In the genomic region with DNA sequence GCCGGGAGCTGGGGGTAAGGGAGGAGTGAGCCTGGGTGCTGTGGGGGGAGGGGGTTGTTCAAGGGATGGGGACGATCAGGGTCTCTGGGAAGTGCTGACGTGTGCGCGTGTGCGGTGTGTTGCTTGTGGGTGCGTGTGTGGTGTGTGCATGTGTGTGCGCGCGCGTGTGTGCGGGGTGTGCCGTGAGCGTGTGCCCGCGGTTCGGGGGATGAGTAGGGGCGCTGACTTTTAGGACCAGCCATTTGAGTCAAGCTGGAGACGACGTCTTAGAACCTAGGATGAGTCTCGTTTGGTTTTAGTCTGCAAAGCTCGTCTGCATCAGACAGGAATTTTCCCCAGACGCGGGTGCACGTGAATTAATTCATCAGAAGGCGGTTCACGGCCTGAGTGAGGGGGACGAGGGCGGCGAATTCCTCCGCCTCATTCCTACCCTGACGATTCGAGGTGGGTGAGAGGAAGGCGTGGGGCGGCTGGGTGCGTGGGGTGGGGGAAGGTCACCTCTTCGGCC, we compare ENCODE assay signal across 10 cellular contexts. TPM values are rescaled to one million over a fixed set of nuclear protein-coding genes. Genes with fewer than 3 reads are reported as not detected.
DNase-seq lines count a peak whose midpoint lies in the region; ATAC-seq and TF ChIP-seq lines count a peak whose summit lies in the region.
"Had no signal": no experiment of that assay in that cellular context is flagged by ENCODE, and none has a peak within 500 bp of the region (broad histone marks: within the 10 kb centered on the region; RNA-seq: fewer than 3 reads in every experiment).

No MANE protein-coding gene starts in this region.

- peaks cover 18% of the 10 kb centered on the region for H3K27me3 ChIP-seq in CD4-positive, alpha-beta memory T cell (ENCODE audit: insufficient read depth, low read length)
- peaks cover 34% of the 10 kb centered on the region for H3K27me3 ChIP-seq in HAP-1 (ENCODE audit: low read depth)
- peaks cover 40 to 56% (median 50%) of the 10 kb centered on the region in 3 donors for H3K27me3 ChIP-seq in gastrocnemius medialis

- H3K9me3 ChIP-seq in CD4-positive, alpha-beta memory T cell (ENCODE audit: control insufficient read depth in 1 of 2, low read length in 2 of 2), result no peaks in the 10 kb centered on the region
- H3K9me3 ChIP-seq in HAP-1, result no peaks in the 10 kb centered on the region
- H3K9me3 ChIP-seq in mesodermal cell (ENCODE audit: control insufficient read depth, low read length), result no peaks in the 10 kb centered on the region
- H3K9me3 ChIP-seq in gastrocnemius medialis, result no peaks in the 10 kb centered on the region
- H3K9me3 ChIP-seq: pancreas had no signal

- CTCF ChIA-PET in CD4-positive, alpha-beta memory T cell (lab: Charles Lee; ENCODE audit: partially characterized antibody), result no interaction called here

- DNase-seq in CD4-positive, alpha-beta memory T cell, result no peak
- peak in 1 of 2 experiments; percentile 17 for DNase-seq in HAP-1 (ENCODE audit: low spot score in 2 of 2)
- DNase-seq in activated naive CD8-positive, alpha-beta T cell treated with anti-CD3 and anti-CD28 coated beads, Interleukin-2, amount 50 U/mL, for 24 hours, result no peak
- no peak for DNase-seq in gastrocnemius medialis
- DNase-seq in activated CD4-positive, CD25-positive, alpha-beta regulatory T cell (lab: John Stamatoyannopoulos, UW), result no peak
- no peak for DNase-seq in NOMO-1 treated with dmso at 0.1 percent for 144 hours (lab: John Stamatoyannopoulos, UW; ENCODE audit: unreplicated experiment)
- no peak for DNase-seq in ureter (ENCODE audit: low spot score)
- DNase-seq: pancreas had no signal

- H3K4me3 ChIP-seq in CD4-positive, alpha-beta memory T cell (ENCODE audit: low read length in 2 of 2), result no peak overlapping the region
- H3K4me3 ChIP-seq in HAP-1, result peak overlapping the region; percentile 3; the same call in 1 of the 2 replicates
- H3K4me3 ChIP-seq in mesodermal cell (ENCODE audit: extremely low read depth, insufficient read depth, low read length, poor library complexity, severe bottlenecking), result peak overlapping the region; percentile 30
- no peak overlapping the region for H3K4me3 ChIP-seq in gastrocnemius medialis
- H3K4me3 ChIP-seq: pancreas had no signal

- H3K36me3 ChIP-seq in CD4-positive, alpha-beta memory T cell (ENCODE audit: insufficient read depth, low read length), result no peaks in the 10 kb centered on the region
- H3K36me3 ChIP-seq in HAP-1 (replicated peaks) (no peaks in the 10 kb centered on the region), mesodermal cell (ENCODE audit: control insufficient read depth, insufficient read depth, low read length) (no peaks in the 10 kb centered on the region), gastrocnemius medialis (no peaks in the 10 kb centered on the region)
- H3K36me3 ChIP-seq: pancreas had no signal

- no peaks in the 10 kb centered on the region for H3K4me1 ChIP-seq in CD4-positive, alpha-beta memory T cell (ENCODE audit: insufficient read depth, low read length)
- H3K4me1 ChIP-seq in HAP-1, result no peaks in the 10 kb centered on the region
- peaks cover 13% of the 10 kb centered on the region for H3K4me1 ChIP-seq in mesodermal cell (ENCODE audit: control insufficient read depth, insufficient read depth, low read length, poor library complexity, severe bottlenecking)
- no peaks in the 10 kb centered on the region for H3K4me1 ChIP-seq in gastrocnemius medialis
- H3K4me1 ChIP-seq: pancreas had no signal

- no peak for TF ChIP-seq POLR2A in gastrocnemius medialis (IDR thresholded peaks at IDR 0.05)

- peak; percentile 15 for ATAC-seq in activated naive CD8-positive, alpha-beta T cell treated with anti-CD3 and anti-CD28 coated beads, Interleukin-2, amount 50 U/mL, for 24 hours
- ATAC-seq in gastrocnemius medialis, result no peak

- no peak overlapping the region for H3K27ac ChIP-seq in CD4-positive, alpha-beta memory T cell (ENCODE audit: low read depth, low read length)
- H3K27ac ChIP-seq in mesodermal cell (ENCODE audit: low read depth, low read length, severe bottlenecking) (no peak overlapping the region), gastrocnemius medialis (no peak overlapping the region)
- H3K27ac ChIP-seq: pancreas had no signal

- H3K27ac Mint-ChIP-seq in CD4-positive, alpha-beta memory T cell, result no peak overlapping the region
- H3K27ac Mint-ChIP-seq in activated naive CD8-positive, alpha-beta T cell treated with anti-CD3 and anti-CD28 coated beads, Interleukin-2, amount 50 U/mL, for 24 hours, result no peak overlapping the region

- WGBS in mesodermal cell (ENCODE audit: insufficient coverage in 2 of 2), 2 experiments, result 0 to 2% methylated on average over 16 to 24 of the region's 37 CpGs

- H3K36me3 Mint-ChIP-seq in CD4-positive, alpha-beta memory T cell, result peaks cover 0 to 3% of the 10 kb centered on the region in 2 donors
- H3K36me3 Mint-ChIP-seq in activated naive CD8-positive, alpha-beta T cell treated with anti-CD3 and anti-CD28 coated beads, Interleukin-2, amount 50 U/mL, for 24 hours (ENCODE audit: low read depth), result no peaks in the 10 kb centered on the region

- H3K27me3 Mint-ChIP-seq in CD4-positive, alpha-beta memory T cell, result peaks cover 43 to 47% of the 10 kb centered on the region in 2 donors
- peaks cover 67% of the 10 kb centered on the region for H3K27me3 Mint-ChIP-seq in activated naive CD8-positive, alpha-beta T cell treated with anti-CD3 and anti-CD28 coated beads, Interleukin-2, amount 50 U/mL, for 24 hours

- H3K9me3 Mint-ChIP-seq in CD4-positive, alpha-beta memory T cell, result peaks cover 0 to 13% (median 4%) of the 10 kb centered on the region in 8 donors
- H3K9me3 Mint-ChIP-seq in activated naive CD8-positive, alpha-beta T cell treated with anti-CD3 and anti-CD28 coated beads, Interleukin-2, amount 50 U/mL, for 24 hours, result no peaks in the 10 kb centered on the region

- POLR2A ChIA-PET in CD4-positive, alpha-beta memory T cell (lab: Charles Lee; ENCODE audit: partially characterized antibody), result no interaction called here

- intact Hi-C loops in CD4-positive, alpha-beta memory T cell (cut with micrococcal nuclease), result no loop called here
- intact Hi-C loops in gastrocnemius medialis (cut with DNase I; ENCODE audit: low total_unique reads), result no loop called here

- no peak for TF ChIP-seq CTCF in gastrocnemius medialis (IDR thresholded peaks at IDR 0.05 in 4 of 5, conservative IDR thresholded peaks at IDR 0.05 in 1 of 5)

- H3K4me3 Mint-ChIP-seq in CD4-positive, alpha-beta memory T cell, result peak overlapping the region; percentile 41 to 85 (median 74)
- peak overlapping the region; percentile 50 for H3K4me3 Mint-ChIP-seq in activated naive CD8-positive, alpha-beta T cell treated with anti-CD3 and anti-CD28 coated beads, Interleukin-2, amount 50 U/mL, for 24 hours

- peaks cover 8 to 22% (median 15%) of the 10 kb centered on the region in 4 donors for H3K4me1 Mint-ChIP-seq in CD4-positive, alpha-beta memory T cell
- H3K4me1 Mint-ChIP-seq in activated naive CD8-positive, alpha-beta T cell treated with anti-CD3 and anti-CD28 coated beads, Interleukin-2, amount 50 U/mL, for 24 hours, result peaks cover 13% of the 10 kb centered on the region

- in situ Hi-C loops in HAP-1 (cut with MboI; ENCODE audit: low sequenced_read_pairs) (no loop called here), gastrocnemius medialis (cut with MboI; ENCODE audit: low sequenced_read_pairs in 4 of 4) (no loop called here)

RNA-seq across cellular contexts. Expression of a gene that starts 0.9 kb away (rescaled TPM):
- not detected for total RNA-seq in CD4-positive, alpha-beta memory T cell
- not detected for polyA plus RNA-seq in CD4-positive, alpha-beta memory T cell
- 0.22 TPM for polyA plus RNA-seq in mesodermal cell (2013, experiment 1 of 2)
- polyA plus RNA-seq in mesodermal cell (2013, experiment 2 of 2), result 0.30 TPM
- not detected for total RNA-seq in gastrocnemius medialis
- not detected for total RNA-seq in ureter
- total RNA-seq: HT1080 had no signal

RNA-seq across cellular contexts. Expression of a gene that starts 48.3 kb away (rescaled TPM):
- 10 to 100 TPM; 15.4 to 17.6 TPM for total RNA-seq in CD4-positive, alpha-beta memory T cell
- 10 to 100 TPM; 15.3 to 16.0 TPM for polyA plus RNA-seq in CD4-positive, alpha-beta memory T cell
- polyA plus RNA-seq in mesodermal cell (2013, experiment 1 of 2), result 3.8 TPM
- 2.0 TPM for polyA plus RNA-seq in mesodermal cell (2013, experiment 2 of 2)
- total RNA-seq in gastrocnemius medialis, result not detected
- 15.1 TPM for total RNA-seq in ureter

Comparison
In these comparisons a context has a peak if more than half of its experiments do, and no peak if none do; other contexts are left out.
1. H3K4me3 ChIP-seq: peak in HAP-1 (single experiment) and mesodermal cell (single experiment); none in CD4-positive, alpha-beta memory T cell (0 of 2) and gastrocnemius medialis (0 of 4).
2. RNA of a gene that starts 48.3 kb away (total RNA-seq): 15.4 to 17.6 TPM in CD4-positive, alpha-beta memory T cell and 15.1 TPM in ureter (single experiment); not detected in gastrocnemius medialis; every median in the first group is over 10 times any median in the second.